23 cellular contexts compared by ENCODE assay signal in the genomic region with DNA sequence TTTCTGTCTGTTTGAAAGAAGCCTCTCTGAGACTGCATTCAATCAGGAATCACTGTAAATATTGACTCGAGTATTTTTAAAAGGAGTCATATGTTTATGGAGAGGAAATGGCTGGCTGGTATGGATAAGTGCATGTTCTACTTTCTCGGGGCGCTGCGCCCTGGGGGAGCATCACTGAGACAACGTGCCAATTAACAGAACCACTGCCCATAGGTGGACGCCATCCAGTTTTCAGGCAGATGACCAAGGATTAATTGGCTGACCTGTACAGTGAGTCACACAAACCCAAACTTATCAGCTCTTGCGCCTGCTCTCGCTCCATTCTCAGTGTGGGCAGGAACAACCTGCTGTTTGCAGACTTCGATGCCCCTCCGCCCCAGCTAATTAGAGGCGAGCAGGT.
DNase-seq lines count a peak whose midpoint lies in the region; ATAC-seq, FAIRE-seq and TF ChIP-seq lines count a peak whose summit lies in the region.
"Had no signal": no experiment of that assay in that cellular context is flagged by ENCODE, and none has a peak within 500 bp of the region (broad histone marks: within the 10 kb centered on the region; RNA-seq: fewer than 3 reads in every experiment).

No MANE protein-coding gene starts in this region.

- H3K9me3 ChIP-seq in PC-3 (ENCODE audit: low read length) (no peaks in the 10 kb centered on the region), esophagus muscularis mucosa (no peaks in the 10 kb centered on the region), PC-9 (ENCODE audit: insufficient read depth, low read depth) (no peaks in the 10 kb centered on the region)
- H3K9me3 ChIP-seq: ovary, thoracic aorta had no signal

- H3K27me3 ChIP-seq in PC-3 (ENCODE audit: low read length): no peaks in the 10 kb centered on the region
- H3K27me3 ChIP-seq in esophagus muscularis mucosa: peaks cover 0 to under 1% (median 0%) of the 10 kb centered on the region in 4 donors
- H3K27me3 ChIP-seq in PC-9 (ENCODE audit: insufficient read depth, low read depth): peaks cover 27% of the 10 kb centered on the region
- H3K27me3 ChIP-seq: ovary had no signal

- intact Hi-C loops in PC-3 (cut with micrococcal nuclease) (no loop called here), esophagus muscularis mucosa (cut with DNase I) (no loop called here), PC-9 (cut with micrococcal nuclease; ENCODE audit: unreplicated experiment) (no loop called here)

- H3K27ac Mint-ChIP-seq in neural crest cell (ENCODE audit: unreplicated experiment): peak overlapping the region; percentile 31
- H3K27ac Mint-ChIP-seq: activated naive CD8-positive, alpha-beta T cell treated with anti-CD3 and anti-CD28 coated beads, Interleukin-2, amount 50 U/mL, for 24 hours; activated T-helper 1 cell treated with anti-CD3 and anti-CD28 coated beads, Interleukin-12 subunit alpha, Interleukin-12 subunit beta, Interleukin-2, Interleukin-4 antibody, amounts not matched to agents 30 ng/mL and 10 ng/mL and 1 ng/mL, durations not matched to agents 14 hours and 24 hours and 36 hours; endodermal cell; T-helper 2 cell treated with Interferon-gamma antibody and Interleukin-4, amounts not matched to agents 5 μg/mL and 100 μg/mL, for 36 hours had no signal

- POLR2A ChIA-PET in PC-3 (lab: Charles Lee; ENCODE audit: unreplicated experiment) (no interaction called here), PC-9 (lab: Charles Lee; ENCODE audit: unreplicated experiment) (no interaction called here)

- no peaks in the 10 kb centered on the region for H3K36me3 Mint-ChIP-seq in neural crest cell (ENCODE audit: low read depth)

- peak; percentile 20 for DNase-seq in HTR-8/SVneo (ENCODE audit: insufficient read length, low spot score)
- DNase-seq in PC-3: peak; percentile 2
- DNase-seq in esophagus muscularis mucosa (ENCODE audit: extremely low spot score): peak; percentile 88
- DNase-seq in neural crest cell (ENCODE audit: low read depth, low spot score): no peak
- no peak for DNase-seq in HCEC 1CT
- no peak for DNase-seq in pons (ENCODE audit: low spot score)
- no peak for DNase-seq in PC-9
- DNase-seq: activated CD8-positive, alpha-beta memory T cell treated with anti-CD3 and anti-CD28 coated beads for 24 hours; activated naive CD8-positive, alpha-beta T cell treated with anti-CD3 and anti-CD28 coated beads, Interleukin-2, amount 50 U/mL, for 24 hours; endodermal cell; hypothalamus; Kasumi-1; NCI-H1694; NCI-H226; stimulated activated CD4-positive, alpha-beta T cell treated with anti-CD3 and anti-CD28 coated beads, Interleukin-4, amount 100 ng/mL, for 24 hours had no signal

- H3K27ac ChIP-seq in PC-3 (ENCODE audit: low read length) (no peak overlapping the region), esophagus muscularis mucosa (replicated peaks in 1 of 4) (no peak overlapping the region), PC-9 (no peak overlapping the region)
- H3K27ac ChIP-seq: ovary, thoracic aorta had no signal

- CTCF ChIA-PET in PC-3 (lab: Charles Lee) (no interaction called here), PC-9 (lab: Charles Lee) (no interaction called here)

- TF ChIP-seq CTCF in PC-3 (conservative IDR thresholded peaks at IDR 0.05; ENCODE audit: low read depth, low read length) (no peak), esophagus muscularis mucosa (IDR thresholded peaks at IDR 0.05) (no peak), neural crest cell (conservative IDR thresholded peaks at IDR 0.05) (no peak), PC-9 (conservative IDR thresholded peaks at IDR 0.05) (no peak)

- H3K4me3 ChIP-seq in PC-3 (ENCODE audit: low read length): no peak overlapping the region
- H3K4me3 ChIP-seq in esophagus muscularis mucosa: no peak overlapping the region
- no peak overlapping the region for H3K4me3 ChIP-seq in PC-9
- H3K4me3 ChIP-seq: ovary, thoracic aorta had no signal

- H3K9me3 Mint-ChIP-seq in neural crest cell: peaks cover 5% of the 10 kb centered on the region
- H3K9me3 Mint-ChIP-seq: activated naive CD8-positive, alpha-beta T cell treated with anti-CD3 and anti-CD28 coated beads, Interleukin-2, amount 50 U/mL, for 24 hours; activated T-helper 1 cell treated with anti-CD3 and anti-CD28 coated beads, Interleukin-12 subunit alpha, Interleukin-12 subunit beta, Interleukin-2, Interleukin-4 antibody, amounts not matched to agents 30 ng/mL and 10 ng/mL and 1 ng/mL, durations not matched to agents 14 hours and 24 hours and 36 hours; central memory CD8-positive, alpha-beta T cell; endodermal cell; T-helper 2 cell treated with Interferon-gamma antibody and Interleukin-4, amounts not matched to agents 5 μg/mL and 100 μg/mL, for 36 hours had no signal

- H3K27me3 Mint-ChIP-seq in neural crest cell (ENCODE audit: low read depth): no peaks in the 10 kb centered on the region
- H3K27me3 Mint-ChIP-seq: central memory CD8-positive, alpha-beta T cell had no signal

- ATAC-seq in PC-3: peak; percentile 27
- ATAC-seq in GM21447 (IDR thresholded peaks at IDR 0.05; ENCODE audit: unreplicated experiment): no peak
- ATAC-seq: activated CD4-positive, CD25-positive, alpha-beta regulatory T cell treated with anti-CD3 and anti-CD28 coated beads, Interleukin-2, amount 50 U/mL, for 24 hours; activated naive CD8-positive, alpha-beta T cell treated with anti-CD3 and anti-CD28 coated beads, Interleukin-2, amount 50 U/mL, for 24 hours had no signal

- no peak for TF ChIP-seq EP300 in esophagus muscularis mucosa (IDR thresholded peaks at IDR 0.05)

- H3K4me2 ChIP-seq in PC-3 (ENCODE audit: low read length) (no peak overlapping the region), PC-9 (no peak overlapping the region)

- H3K79me2 ChIP-seq in PC-3 (ENCODE audit: low read length): no peaks in the 10 kb centered on the region
- no peaks in the 10 kb centered on the region for H3K79me2 ChIP-seq in PC-9 (ENCODE audit: low read depth)

- H3K9me2 ChIP-seq in PC-3 (replicated peaks; ENCODE audit: low read length) (no peaks in the 10 kb centered on the region), PC-9 (ENCODE audit: insufficient read depth) (no peaks in the 10 kb centered on the region)

- no peaks in the 10 kb centered on the region for H3K4me1 ChIP-seq in PC-3 (ENCODE audit: insufficient read depth, low read length)
- peaks cover 0 to 8% (median 0%) of the 10 kb centered on the region in 4 donors for H3K4me1 ChIP-seq in esophagus muscularis mucosa
- H3K4me1 ChIP-seq in PC-9 (replicated peaks; ENCODE audit: insufficient read depth): no peaks in the 10 kb centered on the region

- WGBS in esophagus muscularis mucosa: 66% methylated on average over 10 of the region's 11 CpGs

- no peak overlapping the region for H3K9ac ChIP-seq in PC-3 (ENCODE audit: low read length)

- FAIRE-seq in HTR-8/SVneo (lab: Jason Lieb, UNC): no peak
- FAIRE-seq: H54 had no signal

- BruUV-seq in PC-3 (replicated peaks; lab: Mats Ljungman, UMichigan) (no TSS peak), PC-9 (replicated peaks; lab: Mats Ljungman, UMichigan) (no TSS peak)

- H4K20me1 ChIP-seq in PC-3 (ENCODE audit: low read length): no peaks in the 10 kb centered on the region
- no peaks in the 10 kb centered on the region; the same call in 1 of the 2 replicates for H4K20me1 ChIP-seq in PC-9 (ENCODE audit: insufficient read depth)

- TF ChIP-seq POLR2A in esophagus muscularis mucosa (IDR thresholded peaks at IDR 0.05; ENCODE audit: low read depth): no peak

- H3F3A ChIP-seq in PC-3 (ENCODE audit: low read length, unreplicated experiment): no peaks in the 10 kb centered on the region
- H3F3A ChIP-seq in PC-9 (ENCODE audit: insufficient read depth, low read depth): no peaks in the 10 kb centered on the region

- H3K4me3 Mint-ChIP-seq in neural crest cell: no peak overlapping the region
- H3K4me3 Mint-ChIP-seq: activated naive CD8-positive, alpha-beta T cell treated with anti-CD3 and anti-CD28 coated beads, Interleukin-2, amount 50 U/mL, for 24 hours; activated T-helper 1 cell treated with anti-CD3 and anti-CD28 coated beads, Interleukin-12 subunit alpha, Interleukin-12 subunit beta, Interleukin-2, Interleukin-4 antibody, amounts not matched to agents 30 ng/mL and 10 ng/mL and 1 ng/mL, durations not matched to agents 14 hours and 24 hours and 36 hours; central memory CD8-positive, alpha-beta T cell; endodermal cell; T-helper 2 cell treated with Interferon-gamma antibody and Interleukin-4, amounts not matched to agents 5 μg/mL and 100 μg/mL, for 36 hours had no signal

- no peaks in the 10 kb centered on the region for H3K36me3 ChIP-seq in PC-3 (ENCODE audit: low read depth, low read length)
- H3K36me3 ChIP-seq in esophagus muscularis mucosa: no peaks in the 10 kb centered on the region
- H3K36me3 ChIP-seq in PC-9 (ENCODE audit: low read depth): no peaks in the 10 kb centered on the region
- H3K36me3 ChIP-seq: ovary, thoracic aorta had no signal

- peaks cover 30% of the 10 kb centered on the region for H3K4me1 Mint-ChIP-seq in neural crest cell
- H3K4me1 Mint-ChIP-seq: endodermal cell had no signal

- no peak overlapping the region for H2AFZ ChIP-seq in PC-3 (ENCODE audit: low read length)
- H2AFZ ChIP-seq in PC-9: no peak overlapping the region

Comparison
In these comparisons a context has a peak if more than half of its experiments do, and no peak if none do; other contexts are left out.
1. DNase-seq: peak in HTR-8/SVneo (single experiment), PC-3 (single experiment) and esophagus muscularis mucosa (single experiment); none in neural crest cell (single experiment), HCEC 1CT (single experiment), pons (single experiment) and PC-9 (0 of 2).